In genomic region chr21:41095983-41096382, GRCh38 we compare ENCODE assay signal across 15 cellular contexts.
DNase-seq lines count a peak whose midpoint lies in the region; ATAC-seq and TF ChIP-seq lines count a peak whose summit lies in the region.
"Had no signal": no experiment of that assay in that cellular context is flagged by ENCODE, and none has a peak within 500 bp of the region (broad histone marks: within the 10 kb centered on the region; RNA-seq: fewer than 3 reads in every experiment).

No MANE protein-coding gene starts in this region.

- H3K4me1 ChIP-seq in heart right ventricle (peaks cover 0 to 4% (median 0%) of the 10 kb centered on the region in 9 donors), adrenal gland (replicated peaks in 1 of 2) (no peaks in the 10 kb centered on the region)
- H3K4me1 ChIP-seq: Caco-2 had no signal

- H3K27ac ChIP-seq in heart right ventricle (no peak overlapping the region), adrenal gland (peak overlapping the region in 1 of 5 donors; percentile 29)
- H3K27ac ChIP-seq: BLaER1 had no signal

- ATAC-seq in heart right ventricle, result peak in 5 of 8 donors; percentile 24 to 81 (median 64)
- no peak for ATAC-seq in Right ventricle myocardium inferior
- peak; percentile 65 for ATAC-seq in left lobe of liver
- ATAC-seq in HG03095 (IDR thresholded peaks at IDR 0.05; ENCODE audit: unreplicated experiment), result no peak

- H3K27me3 Mint-ChIP-seq in neural crest cell (ENCODE audit: low read depth), result no peaks in the 10 kb centered on the region

- H3K4me3 Mint-ChIP-seq in neural crest cell, result no peak overlapping the region
- H3K4me3 Mint-ChIP-seq: CD8-positive, alpha-beta memory T cell; HFFc6 had no signal

- no peaks in the 10 kb centered on the region for H3K36me3 Mint-ChIP-seq in neural crest cell (ENCODE audit: low read depth)
- H3K36me3 Mint-ChIP-seq: CD8-positive, alpha-beta memory T cell had no signal

- intact Hi-C loops in heart right ventricle (cut with DNase I), result no loop called here
- intact Hi-C loops in Right ventricle myocardium inferior (cut with DNase I), result no loop called here
- intact Hi-C loops in adrenal gland (cut with DNase I), result no loop called here

- H3K27me3 ChIP-seq in heart right ventricle (peaks cover 0 to 7% (median 0%) of the 10 kb centered on the region in 7 donors), adrenal gland (no peaks in the 10 kb centered on the region)
- H3K27me3 ChIP-seq: BLaER1 had no signal

- H3K4me3 ChIP-seq in heart right ventricle (no peak overlapping the region), adrenal gland (no peak overlapping the region)
- H3K4me3 ChIP-seq: BLaER1 had no signal

- WGBS in heart right ventricle, 2 donors, result 27 to 47% methylated on average over 6 of the region's 6 CpGs
- WGBS in adrenal gland, 4 donors, result 23 to 39% (median 34%) methylated on average over 6 of the region's 6 CpGs

- peaks cover 3% of the 10 kb centered on the region for H3K9me3 Mint-ChIP-seq in neural crest cell

- H3K4me1 Mint-ChIP-seq in neural crest cell, result no peaks in the 10 kb centered on the region
- H3K4me1 Mint-ChIP-seq: CD8-positive, alpha-beta memory T cell had no signal

- no peaks in the 10 kb centered on the region for H3K36me3 ChIP-seq in heart right ventricle
- no peaks in the 10 kb centered on the region for H3K36me3 ChIP-seq in adrenal gland (replicated peaks in 1 of 2)
- H3K36me3 ChIP-seq: BLaER1 had no signal

- DNase-seq in heart right ventricle (peak in 1 of 2 donors; percentile 13), Right ventricle myocardium inferior (ENCODE audit: missing footprints) (no peak), adrenal gland (peak in 5 of 7 donors; percentile 11 to 59 (median 23)), left lobe of liver (ENCODE audit: low spot score) (no peak), neural crest cell (ENCODE audit: low read depth, low spot score) (no peak), D341Med (ENCODE audit: low spot score) (no peak)
- DNase-seq: 8988T; AML-193; Caco-2; CD8-positive, alpha-beta memory T cell; DMS53; HCEC 1CT; HFFc6 had no signal

- TF ChIP-seq POLR2A in adrenal gland (IDR thresholded peaks at IDR 0.05), result no peak

- H3K9me3 ChIP-seq in heart right ventricle (peaks cover 0 to 22% (median 0%) of the 10 kb centered on the region in 11 donors), adrenal gland (replicated peaks in 1 of 3) (no peaks in the 10 kb centered on the region)
- H3K9me3 ChIP-seq: Caco-2 had no signal

- H3K27ac Mint-ChIP-seq in neural crest cell (ENCODE audit: unreplicated experiment), result peak overlapping the region; percentile 19
- H3K27ac Mint-ChIP-seq: CD8-positive, alpha-beta memory T cell; HFFc6 had no signal

- TF ChIP-seq CTCF in heart right ventricle (IDR thresholded peaks at IDR 0.05) (no peak), adrenal gland (IDR thresholded peaks at IDR 0.05) (no peak), neural crest cell (conservative IDR thresholded peaks at IDR 0.05) (no peak)

Comparison
In these comparisons a context has a peak if more than half of its experiments do, and no peak if none do; other contexts are left out.
1. ATAC-seq: peak in heart right ventricle (5 of 8) and left lobe of liver (single experiment); none in Right ventricle myocardium inferior (single experiment) and HG03095 (single experiment).
2. DNase-seq: peak in adrenal gland (5 of 7); none in Right ventricle myocardium inferior (single experiment), left lobe of liver (single experiment), neural crest cell (single experiment) and D341Med (single experiment).